8 cellular contexts compared by ENCODE assay signal in genomic region chr4:4995103-4995761, GRCh38. TPM values are rescaled to one million over a fixed set of nuclear protein-coding genes. Genes with fewer than 3 reads are reported as not detected.
DNase-seq lines count a peak whose midpoint lies in the region; ATAC-seq and TF ChIP-seq lines count a peak whose summit lies in the region.

No MANE protein-coding gene starts in this region.

- TF ChIP-seq CTCF in foreskin fibroblast (IDR thresholded peaks at IDR 0.05; ENCODE audit: low read depth, low read length) (peak; percentile 92), neural cell (IDR thresholded peaks at IDR 0.05; ENCODE audit: poor library complexity, severe bottlenecking) (peak; percentile 87), upper lobe of left lung (IDR thresholded peaks at IDR 0.05) (peak; percentile 83 to 92 (median 86))

- H3F3A ChIP-seq in neural cell (ENCODE audit: insufficient read depth, low read length, poor library complexity, severe bottlenecking), result no peaks in the 10 kb centered on the region

- peak; percentile 27 to 39 for DNase-seq in NCI-H446 (lab: John Stamatoyannopoulos, UW)
- no peak for DNase-seq in NCI-H446 treated with DMSO at 0.1 percent for 48 hours (lab: John Stamatoyannopoulos, UW)
- DNase-seq in NCI-H460 (ENCODE audit: extremely low read depth, low read depth), result peak; percentile 53
- DNase-seq in activated CD8-positive, alpha-beta memory T cell treated with anti-CD3 and anti-CD28 coated beads, Interleukin-2, amount 50 U/mL, for 48 hours, result peak; percentile 72
- peak; percentile 44 to 80 for DNase-seq in foreskin fibroblast
- peak in 1 of 2 donors; percentile 57 for DNase-seq in upper lobe of left lung

- H3K4me3 ChIP-seq in foreskin fibroblast (ENCODE audit: low read depth in 1 of 2, low read length in 2 of 2) (no peak overlapping the region), neural cell (ENCODE audit: low read length) (no peak overlapping the region), upper lobe of left lung (no peak overlapping the region)

- no peak for TF ChIP-seq POLR2A in upper lobe of left lung (IDR thresholded peaks at IDR 0.05)

- H3K27me3 ChIP-seq in neural cell (ENCODE audit: insufficient read depth, low read depth, low read length) (no peaks in the 10 kb centered on the region), upper lobe of left lung (peaks cover 0 to 4% (median 0%) of the 10 kb centered on the region in 4 donors)

- H3K9ac ChIP-seq in neural cell (ENCODE audit: low read length), result no peak overlapping the region

- no peak overlapping the region for H3K4me2 ChIP-seq in neural cell (ENCODE audit: low read length)

- no peaks in the 10 kb centered on the region for H3K4me1 ChIP-seq in upper lobe of left lung

- peak; percentile 85 for TF ChIP-seq RAD21 in neural cell (conservative IDR thresholded peaks at IDR 0.05)

- no peaks in the 10 kb centered on the region for H3K9me3 ChIP-seq in neural cell (ENCODE audit: low read length)
- no peaks in the 10 kb centered on the region for H3K9me3 ChIP-seq in upper lobe of left lung

- H3K36me3 ChIP-seq in neural cell (ENCODE audit: insufficient read depth, low read length), result no peaks in the 10 kb centered on the region
- H3K36me3 ChIP-seq in upper lobe of left lung, result no peaks in the 10 kb centered on the region

- ATAC-seq in HG02623 (IDR thresholded peaks at IDR 0.05; ENCODE audit: unreplicated experiment) (peak; percentile 71), upper lobe of left lung (ENCODE audit: low FRiP score in 2 of 2) (peak; percentile 64 to 71)

- no peak overlapping the region for H2AFZ ChIP-seq in neural cell (ENCODE audit: low read depth, low read length)

- whole genome bisulfite sequencing in upper lobe of left lung, 2 donors, result 22 to 63% methylated on average over 4 to 18 of the region's 18 CpGs

- TF ChIP-seq EP300 in neural cell (conservative IDR thresholded peaks at IDR 0.05; ENCODE audit: poor library complexity, severe bottlenecking) (no peak), upper lobe of left lung (IDR thresholded peaks at IDR 0.05) (no peak)

- H3K9me2 ChIP-seq in neural cell (ENCODE audit: insufficient read depth, low read length), result no peaks in the 10 kb centered on the region

- no peaks in the 10 kb centered on the region for H3K79me2 ChIP-seq in neural cell (replicated peaks; ENCODE audit: insufficient read depth, low read length)

- H4K20me1 ChIP-seq in neural cell (ENCODE audit: insufficient read depth), result no peaks in the 10 kb centered on the region

- H3K27ac ChIP-seq in neural cell (ENCODE audit: low read length) (no peak overlapping the region), upper lobe of left lung (no peak overlapping the region)

TF ChIP-seq in neural cell, 6 proteins besides CTCF, POLR2A, EP300 and RAD21:
- TF ChIP-seq SMC3 (conservative IDR thresholded peaks at IDR 0.05; ENCODE audit: poor library complexity), result peak; percentile 85
- no peak for TF ChIP-seq EZH2 (IDR thresholded peaks at IDR 0.05; ENCODE audit: borderline replicate concordance, insufficient read depth, low read length, poor library complexity, severe bottlenecking)

RNA-seq across cellular contexts. Expression of gene CYTL1, which starts 24.0 kb away (rescaled TPM):
- total RNA-seq in NCI-H460 (2014; rRNA removed; shearing (Covaris generic)), result not detected in 2 replicates
- polyA plus RNA-seq in NCI-H460 (2014; cell fraction: nucleus; rRNA removed), result not detected in 2 replicates
- not detected in 2 replicates for polyA plus RNA-seq in neural cell
- not detected in 2 replicates for polyA minus RNA-seq in neural cell
- total RNA-seq in upper lobe of left lung, result 1 to 10 TPM in 1 of 6 donors, under 1 TPM in 2, not detected in 3; 0.61 to 3.1 (median 0.97) TPM

RNA-seq across cellular contexts. Expression of gene STK32B, which starts 56.0 kb away (rescaled TPM):
- total RNA-seq in NCI-H460 (2014; rRNA removed; shearing (Covaris generic)), result 1.5 and 1.6 TPM in 2 replicates
- 2.1 and 2.2 TPM in 2 replicates for polyA plus RNA-seq in NCI-H460 (2014; cell fraction: nucleus; rRNA removed)
- polyA plus RNA-seq in neural cell, result 40.5 and 42.8 TPM in 2 replicates
- polyA minus RNA-seq in neural cell, result 56.7 and 64.8 TPM in 2 replicates
- total RNA-seq in upper lobe of left lung, result 1 to 10 TPM in 3 of 6 donors, under 1 TPM in 3; 0.22 to 3.4 (median 1.0) TPM
